Comparison of ENCODE assay signal across 8 cellular contexts in genomic region chr2:20666364-20667150, GRCh38. TPM values are rescaled to one million over a fixed set of nuclear protein-coding genes. Genes with fewer than 3 reads are reported as not detected.
A peak's percentile ranks its signal among the peaks of the same experiment; 100 is the strongest.
DNase-seq lines count a peak whose midpoint lies in the region; ATAC-seq and TF ChIP-seq lines count a peak whose summit lies in the region.

Gene GDF7, plus strand, starts transcription at chr2:20667144. Its CDS starts 96 bp downstream, at chr2:20667240.

- TF ChIP-seq CTCF in Caco-2 (IDR thresholded peaks at IDR 0.05; ENCODE audit: insufficient read depth in 1 of 2, low read depth in 1 of 2, low read length in 1 of 2, severe bottlenecking in 1 of 2, unreplicated experiment in 1 of 2) (peak in 1 of 2 experiments; percentile 48), right atrium auricular region (IDR thresholded peaks at IDR 0.05) (peak in 1 of 2 donors; percentile 60), gastrocnemius medialis (IDR thresholded peaks at IDR 0.05 in 4 of 5, conservative IDR thresholded peaks at IDR 0.05 in 1 of 5) (peak in 1 of 5 experiments; percentile 25)

- H3K36me3 ChIP-seq in Caco-2 (ENCODE audit: control insufficient read depth, insufficient read depth, low read length) (no peaks in the 10 kb centered on the region), HAP-1 (replicated peaks) (no peaks in the 10 kb centered on the region; the same call in 1 of the 2 replicates), right atrium auricular region (no peaks in the 10 kb centered on the region), gastrocnemius medialis (no peaks in the 10 kb centered on the region)

- DNase-seq in Caco-2 = peak in 1 of 2 experiments; percentile 78
- peak; percentile 56 to 87 for DNase-seq in HAP-1 (ENCODE audit: low spot score in 2 of 2)
- no peak for DNase-seq in right atrium auricular region (ENCODE audit: low spot score)
- no peak for DNase-seq in gastrocnemius medialis
- DNase-seq in KG1 (lab: John Stamatoyannopoulos, UW) = no peak

- no peak within 1 kb of the TSS for H3K27ac Mint-ChIP-seq in Caco-2 (ENCODE audit: unreplicated experiment)
- no peak within 1 kb of the TSS for H3K27ac Mint-ChIP-seq in activated T-helper 17 cell treated with anti-CD3 and anti-CD28 coated beads, Interleukin-2, amount 50 U/mL, for 72 hours

- H3K27me3 Mint-ChIP-seq in Caco-2 (ENCODE audit: insufficient read depth, unreplicated experiment) = peaks cover 4% of the 10 kb centered on the region
- peaks cover 51% of the 10 kb centered on the region for H3K27me3 Mint-ChIP-seq in activated T-helper 17 cell treated with anti-CD3 and anti-CD28 coated beads, Interleukin-2, amount 50 U/mL, for 72 hours

- intact Hi-C loops in Caco-2 (cut with micrococcal nuclease; ENCODE audit: unreplicated experiment) (no loop called here), gastrocnemius medialis (cut with DNase I; ENCODE audit: low total_unique reads) (no loop called here)

- H3K4me1 ChIP-seq in Caco-2 (peaks cover 15% of the 10 kb centered on the region; the same call in 1 of the 2 replicates), HAP-1 (peaks cover 4% of the 10 kb centered on the region; the same call in 1 of the 2 replicates), right atrium auricular region (peaks cover 0 to 26% of the 10 kb centered on the region in 2 donors), gastrocnemius medialis (peaks cover 0 to 18% of the 10 kb centered on the region in 2 donors)

- no peaks in the 10 kb centered on the region for H3K36me3 Mint-ChIP-seq in Caco-2 (ENCODE audit: insufficient read depth, unreplicated experiment)
- no peaks in the 10 kb centered on the region for H3K36me3 Mint-ChIP-seq in activated T-helper 17 cell treated with anti-CD3 and anti-CD28 coated beads, Interleukin-2, amount 50 U/mL, for 72 hours (ENCODE audit: low read depth)

- peak within 1 kb of the TSS; percentile 54 for H3K4me3 ChIP-seq in Caco-2 (ENCODE audit: low read depth, low read length)
- H3K4me3 ChIP-seq in HAP-1 = peak within 1 kb of the TSS; percentile 56
- H3K4me3 ChIP-seq in right atrium auricular region = peak within 1 kb of the TSS; percentile 34 to 51
- peak within 1 kb of the TSS; percentile 44 to 57 (median 46) for H3K4me3 ChIP-seq in gastrocnemius medialis

- no peak for ATAC-seq in activated T-helper 17 cell treated with anti-CD3 and anti-CD28 coated beads, Interleukin-2, amount 50 U/mL, for 72 hours (replicated peaks)
- no peak for ATAC-seq in gastrocnemius medialis
- no peak for ATAC-seq in GM18520 (IDR thresholded peaks at IDR 0.05; ENCODE audit: unreplicated experiment)
- no peak for ATAC-seq in GM19324 (IDR thresholded peaks at IDR 0.05; ENCODE audit: low FRiP score, unreplicated experiment)

- H3K4me3 Mint-ChIP-seq in Caco-2 (ENCODE audit: unreplicated experiment) = peak within 1 kb of the TSS; percentile 70
- peak within 1 kb of the TSS; percentile 64 for H3K4me3 Mint-ChIP-seq in activated T-helper 17 cell treated with anti-CD3 and anti-CD28 coated beads, Interleukin-2, amount 50 U/mL, for 72 hours

- no peaks in the 10 kb centered on the region for H3K4me1 Mint-ChIP-seq in Caco-2 (ENCODE audit: low read depth, unreplicated experiment)
- no peaks in the 10 kb centered on the region for H3K4me1 Mint-ChIP-seq in activated T-helper 17 cell treated with anti-CD3 and anti-CD28 coated beads, Interleukin-2, amount 50 U/mL, for 72 hours

- no peak within 1 kb of the TSS for H3K27ac ChIP-seq in right atrium auricular region
- no peak within 1 kb of the TSS for H3K27ac ChIP-seq in gastrocnemius medialis

- no TSS peak for BruUV-seq in Caco-2 (replicated peaks; lab: Mats Ljungman, UMichigan)

- CTCF ChIA-PET in Caco-2 (lab: Charles Lee) = interaction anchor here (0.6 to 3.5 kb wide), 7 partner anchors 10 to 629 kb away, joined by 3 to 72 read pairs (median 5); partner anchors contain the start of genes HS1BP3 and RHOB

- POLR2A ChIA-PET in Caco-2 (lab: Charles Lee) = interaction anchor here (0.9 kb wide), 2 partner anchors 9 to 16 kb away, joined by 3 to 5 read pairs; partner anchors contain the start of gene HS1BP3

- in situ Hi-C loops in HAP-1 (cut with MboI; ENCODE audit: low sequenced_read_pairs) (loop anchor here (25.0 kb wide), 2 partner anchors 446 to 646 kb away; partner anchors contain the start of gene TDRD15), gastrocnemius medialis (cut with MboI; ENCODE audit: low sequenced_read_pairs in 4 of 4) (loop anchor here in 3 of 4 donors (10.0 to 25.0 kb wide), 3 partner anchors 298 to 448 kb away; partner anchors contain the start of gene TDRD15 (in 1 of the 3))

- no peak for TF ChIP-seq POLR2A in gastrocnemius medialis (IDR thresholded peaks at IDR 0.05)

- no peaks in the 10 kb centered on the region for H3K9me3 ChIP-seq in Caco-2
- H3K9me3 ChIP-seq in HAP-1 = no peaks in the 10 kb centered on the region
- no peaks in the 10 kb centered on the region for H3K9me3 ChIP-seq in right atrium auricular region
- no peaks in the 10 kb centered on the region for H3K9me3 ChIP-seq in gastrocnemius medialis

- no peaks in the 10 kb centered on the region; the same call in 1 of the 2 replicates for H3K27me3 ChIP-seq in Caco-2 (replicated peaks; ENCODE audit: control insufficient read depth, insufficient read depth, low read length)
- no peaks in the 10 kb centered on the region; the same call in 1 of the 2 replicates for H3K27me3 ChIP-seq in HAP-1 (ENCODE audit: low read depth)
- peaks cover 14 to 44% of the 10 kb centered on the region in 2 donors for H3K27me3 ChIP-seq in right atrium auricular region
- peaks cover 83 to 87% (median 84%) of the 10 kb centered on the region in 3 donors for H3K27me3 ChIP-seq in gastrocnemius medialis

- H3K9me3 Mint-ChIP-seq in Caco-2 (ENCODE audit: unreplicated experiment) = no peaks in the 10 kb centered on the region
- H3K9me3 Mint-ChIP-seq in activated T-helper 17 cell treated with anti-CD3 and anti-CD28 coated beads, Interleukin-2, amount 50 U/mL, for 72 hours = no peaks in the 10 kb centered on the region

RNA-seq across cellular contexts. Expression of gene GDF7, which starts in this region (rescaled TPM):
- 1.7 and 1.8 TPM in 2 replicates for total RNA-seq in Caco-2 (2022)
- total RNA-seq in activated T-helper 17 cell treated with anti-CD3 and anti-CD28 coated beads, Interleukin-2, amount 50 U/mL, for 72 hours = under 1 TPM; 0.02 to 0.48 TPM
- total RNA-seq in right atrium auricular region = 1 to 10 TPM; 1.1 to 1.7 TPM
- total RNA-seq in gastrocnemius medialis = under 1 TPM in 3 of 4 donors, not detected in 1; 0.02 to 0.10 (median 0.07) TPM

Comparison
In these comparisons a context has a peak if more than half of its experiments do, and no peak if none do; other contexts are left out.
1. DNase-seq: peak in HAP-1 (2 of 2); none in right atrium auricular region (single experiment), gastrocnemius medialis (0 of 2) and KG1 (single experiment).
2. Peak in every context shown above with its lines, with median percentiles within 50 percentile points of each other: H3K4me3 ChIP-seq.